20 cellular contexts compared by ENCODE assay signal in the genomic region with DNA sequence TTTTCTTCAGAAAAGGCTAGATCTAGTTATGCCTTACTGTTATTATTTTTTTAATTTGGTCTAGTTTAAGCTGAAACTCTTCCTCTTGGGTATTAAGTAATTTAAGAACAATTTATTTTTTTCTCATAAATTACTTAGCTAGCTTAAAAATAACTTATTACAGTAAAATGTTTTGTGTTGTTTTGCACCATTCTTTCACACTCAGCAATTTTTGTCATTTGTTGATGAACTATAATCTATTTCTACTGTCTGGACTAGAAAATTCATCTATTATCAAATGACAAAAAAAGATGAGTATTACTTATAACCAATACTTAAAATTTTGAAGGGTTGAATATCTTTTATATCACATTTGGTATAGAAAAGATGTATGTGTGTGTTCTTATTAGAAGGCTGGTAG. TPM values are rescaled to one million over a fixed set of nuclear protein-coding genes. Genes with fewer than 3 reads are reported as not detected.
DNase-seq lines count a peak whose midpoint lies in the region; ATAC-seq, FAIRE-seq and TF ChIP-seq lines count a peak whose summit lies in the region.
"Had no signal": no experiment of that assay in that cellular context is flagged by ENCODE, and none has a peak within 500 bp of the region (broad histone marks: within the 10 kb centered on the region; RNA-seq: fewer than 3 reads in every experiment).

No MANE protein-coding gene starts in this region.

- peaks cover 7% of the 10 kb centered on the region for H3F3A ChIP-seq in PC-3 (ENCODE audit: low read length, unreplicated experiment)

- TF ChIP-seq CTCF in PC-3 (conservative IDR thresholded peaks at IDR 0.05; ENCODE audit: low read depth, low read length) (no peak), heart right ventricle (IDR thresholded peaks at IDR 0.05) (no peak), uterus (IDR thresholded peaks at IDR 0.05) (no peak)

- H4K20me1 ChIP-seq in PC-3 (ENCODE audit: low read length), result no peaks in the 10 kb centered on the region

- H3K27ac ChIP-seq in PC-3 (ENCODE audit: low read length) (peak overlapping the region; percentile 87), heart right ventricle (peak overlapping the region in 3 of 10 donors; percentile 15 to 91 (median 86)), uterus (no peak overlapping the region)
- H3K27ac ChIP-seq: HL-60, SK-N-MC had no signal

- no peaks in the 10 kb centered on the region for H3K36me3 ChIP-seq in PC-3 (ENCODE audit: low read depth, low read length)
- H3K36me3 ChIP-seq in heart right ventricle, result peaks cover 0 to 23% (median 0%) of the 10 kb centered on the region in 9 donors
- no peaks in the 10 kb centered on the region for H3K36me3 ChIP-seq in uterus

- peaks cover 26% of the 10 kb centered on the region for H3K4me1 ChIP-seq in PC-3 (ENCODE audit: insufficient read depth, low read length)
- H3K4me1 ChIP-seq in heart right ventricle, result peaks cover 0 to 29% (median 21%) of the 10 kb centered on the region in 9 donors
- H3K4me1 ChIP-seq in uterus, result peaks cover 0 to 4% of the 10 kb centered on the region in 2 donors

- no peak overlapping the region for H3K4me2 ChIP-seq in PC-3 (ENCODE audit: low read length)

- no peak for TF ChIP-seq POLR2A in uterus (IDR thresholded peaks at IDR 0.05)

- POLR2A ChIA-PET in PC-3 (lab: Charles Lee; ENCODE audit: unreplicated experiment), result no interaction called here

- peaks cover 35% of the 10 kb centered on the region for H3K4me1 Mint-ChIP-seq in activated T-cell treated with anti-CD3 and anti-CD28 coated beads, Interleukin-2, amount 50 U/mL, for 4 hours (ENCODE audit: low read depth)
- peaks cover 43% of the 10 kb centered on the region for H3K4me1 Mint-ChIP-seq in activated T-cell treated with anti-CD3 and anti-CD28 coated beads, Interleukin-2, amount 50 U/mL, for 24 hours (ENCODE audit: low read depth)

- DNase-seq in activated T-cell treated with anti-CD3 and anti-CD28 coated beads, Interleukin-2, amount 50 U/mL, for 4 hours, result no peak
- no peak for DNase-seq in activated T-cell treated with anti-CD3 and anti-CD28 coated beads, Interleukin-2, amount 50 U/mL, for 24 hours
- DNase-seq in PC-3, result no peak
- DNase-seq in frontal cortex (ENCODE audit: low spot score in 2 of 2), result no peak
- DNase-seq in superior temporal gyrus (ENCODE audit: extremely low spot score), result peak; percentile 2
- DNase-seq in heart right ventricle, result no peak
- DNase-seq in uterus, result no peak
- DNase-seq in hypothalamus (lab: John Stamatoyannopoulos, UW), result no peak
- DNase-seq: DMS79; H9; NCI-H1105; NCI-H2081; NCI-H2171 treated with DMSO at 0.1 percent for 48 hours; NK-92 treated with Interleukin-12 subunit alpha and Interleukin-12 subunit beta, amount 100 ng/mL, for 24 hours; Right ventricle myocardium superior had no signal

- peaks cover 32% of the 10 kb centered on the region for H3K79me2 ChIP-seq in PC-3 (ENCODE audit: low read length)

- no peak overlapping the region for H2AFZ ChIP-seq in PC-3 (ENCODE audit: low read length)

- peak overlapping the region; percentile 68 for H3K4me3 Mint-ChIP-seq in activated T-cell treated with anti-CD3 and anti-CD28 coated beads, Interleukin-2, amount 50 U/mL, for 4 hours
- no peak overlapping the region for H3K4me3 Mint-ChIP-seq in activated T-cell treated with anti-CD3 and anti-CD28 coated beads, Interleukin-2, amount 50 U/mL, for 24 hours
- H3K4me3 Mint-ChIP-seq: H9, IgD-negative memory B cell had no signal

- no peak overlapping the region for H3K9ac ChIP-seq in PC-3 (ENCODE audit: low read length)

- peaks cover 14% of the 10 kb centered on the region for H3K9me3 Mint-ChIP-seq in activated T-cell treated with anti-CD3 and anti-CD28 coated beads, Interleukin-2, amount 50 U/mL, for 4 hours
- peaks cover 6% of the 10 kb centered on the region for H3K9me3 Mint-ChIP-seq in activated T-cell treated with anti-CD3 and anti-CD28 coated beads, Interleukin-2, amount 50 U/mL, for 24 hours
- H3K9me3 Mint-ChIP-seq: IgD-negative memory B cell had no signal

- H3K9me3 ChIP-seq in PC-3 (ENCODE audit: low read length) (no peaks in the 10 kb centered on the region), heart right ventricle (peaks cover 0 to 4% (median 0%) of the 10 kb centered on the region in 11 donors), uterus (no peaks in the 10 kb centered on the region)

- intact Hi-C loops in PC-3 (cut with micrococcal nuclease), result loop anchor here (5.0 kb wide), 2 partner anchors 118 to 148 kb away; partner anchors contain the start of gene RCBTB2
- intact Hi-C loops in heart right ventricle (cut with DNase I), result loop anchor here in 1 of 10 donors (5.0 kb wide), 1 partner anchor 118 kb away; the partner anchor contains the start of gene RCBTB2
- intact Hi-C loops in uterus (cut with DNase I; ENCODE audit: low total_unique reads), result no loop called here

- H3K4me3 ChIP-seq in PC-3 (ENCODE audit: low read length) (no peak overlapping the region), heart right ventricle (no peak overlapping the region), uterus (no peak overlapping the region)
- H3K4me3 ChIP-seq: SK-N-MC had no signal

- peak; percentile 64 for FAIRE-seq in frontal cortex (lab: Jason Lieb, UNC)
- FAIRE-seq: RCC 7860 had no signal

- no peak for ATAC-seq in activated T-cell treated with anti-CD3 and anti-CD28 coated beads, Interleukin-2, amount 50 U/mL, for 4 hours
- ATAC-seq in PC-3 (no peak), heart right ventricle (no peak)

- H3K27ac Mint-ChIP-seq in activated T-cell treated with anti-CD3 and anti-CD28 coated beads, Interleukin-2, amount 50 U/mL, for 24 hours, result no peak overlapping the region
- H3K27ac Mint-ChIP-seq: H9, IgD-negative memory B cell had no signal

- H3K36me3 Mint-ChIP-seq in activated T-cell treated with anti-CD3 and anti-CD28 coated beads, Interleukin-2, amount 50 U/mL, for 4 hours (ENCODE audit: insufficient read depth), result peaks cover 14% of the 10 kb centered on the region
- peaks cover 44% of the 10 kb centered on the region for H3K36me3 Mint-ChIP-seq in activated T-cell treated with anti-CD3 and anti-CD28 coated beads, Interleukin-2, amount 50 U/mL, for 24 hours (ENCODE audit: low read depth)

- no peaks in the 10 kb centered on the region for H3K9me2 ChIP-seq in PC-3 (replicated peaks; ENCODE audit: low read length)

- no TSS peak for BruUV-seq in PC-3 (replicated peaks; lab: Mats Ljungman, UMichigan)

- H3K27me3 Mint-ChIP-seq in activated T-cell treated with anti-CD3 and anti-CD28 coated beads, Interleukin-2, amount 50 U/mL, for 4 hours (ENCODE audit: low read depth), result no peaks in the 10 kb centered on the region
- H3K27me3 Mint-ChIP-seq in activated T-cell treated with anti-CD3 and anti-CD28 coated beads, Interleukin-2, amount 50 U/mL, for 24 hours, result no peaks in the 10 kb centered on the region
- H3K27me3 Mint-ChIP-seq: IgD-negative memory B cell had no signal

- CTCF ChIA-PET in PC-3 (lab: Charles Lee), result no interaction called here

- H3K27me3 ChIP-seq in PC-3 (ENCODE audit: low read length) (no peaks in the 10 kb centered on the region), heart right ventricle (no peaks in the 10 kb centered on the region), uterus (no peaks in the 10 kb centered on the region)

RNA-seq across cellular contexts. Expression of gene LPAR6, which starts 1.6 kb away (rescaled TPM):
- total RNA-seq in activated T-cell treated with anti-CD3 and anti-CD28 coated beads, Interleukin-2, amount 50 U/mL, for 4 hours, result 1 to 10 TPM; 2.0 to 4.5 (median 3.8) TPM
- total RNA-seq in PC-3 (2014; rRNA removed), result 3.6 TPM in 2 replicates
- 7.3 TPM for total RNA-seq in frontal cortex
- 10 to 100 TPM in 7 of 10 donors, 1 to 10 TPM in 3; 5.0 to 28.7 (median 12.1) TPM for total RNA-seq in heart right ventricle
- 10 to 100 TPM; 10.6 to 45.1 TPM for polyA plus RNA-seq in heart right ventricle
- total RNA-seq in uterus, result 10 to 100 TPM; 13.1 to 85.9 (median 38.9) TPM
- total RNA-seq: HT1080 had no signal
